In the genomic region with DNA sequence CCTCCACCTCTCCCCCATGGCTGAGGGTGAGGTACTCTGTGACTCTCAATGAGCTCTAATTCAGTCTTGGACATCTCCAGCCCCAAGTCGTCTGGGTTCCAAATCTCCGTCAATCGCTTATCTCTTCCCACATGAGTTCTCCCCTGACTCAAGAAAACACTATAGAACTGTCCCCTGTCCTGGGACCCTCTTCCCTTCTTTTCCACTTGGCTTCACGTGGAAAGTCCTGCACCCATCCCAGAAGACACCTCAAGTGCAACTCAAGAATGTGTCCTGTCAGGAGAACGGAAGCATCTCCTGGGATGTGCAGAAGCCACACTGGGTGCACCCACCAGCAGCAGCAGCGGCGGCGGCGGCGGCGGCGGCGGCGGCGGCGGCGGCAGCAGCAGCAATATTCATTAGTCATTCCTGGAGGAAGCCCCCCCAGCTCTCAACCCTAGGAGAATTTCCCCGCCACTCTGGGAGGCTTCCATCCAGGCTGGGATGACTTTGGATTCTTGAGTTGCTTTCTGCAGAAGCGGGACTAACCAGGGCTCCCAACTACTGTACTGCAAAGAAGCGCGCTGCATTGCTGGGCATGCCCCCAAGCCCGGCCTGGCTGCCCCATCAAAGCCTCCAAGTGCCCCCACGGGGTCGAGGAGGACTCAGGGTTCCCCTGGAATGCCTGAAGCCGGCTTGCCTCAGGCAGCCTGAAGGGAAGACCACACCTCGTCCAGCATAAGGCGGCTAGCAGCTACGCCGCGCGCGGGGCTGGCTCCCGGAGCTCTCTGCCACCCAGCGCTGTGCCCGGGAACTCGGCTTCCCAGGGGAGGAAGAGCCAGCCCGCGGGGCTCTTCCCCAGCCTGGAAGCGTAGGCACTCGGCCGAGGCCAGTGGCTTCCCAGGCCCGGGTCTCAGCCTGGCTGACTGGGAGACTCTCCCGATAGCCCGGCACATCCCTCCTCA, we compare ENCODE assay signal across 8 cellular contexts. TPM values are rescaled to one million over a fixed set of nuclear protein-coding genes. Genes with fewer than 3 reads are reported as not detected.
A peak's percentile ranks its signal among the peaks of the same experiment; 100 is the strongest.
DNase-seq lines count a peak whose midpoint lies in the region; ATAC-seq and TF ChIP-seq lines count a peak whose summit lies in the region.
"Had no signal": no experiment of that assay in that cellular context is flagged by ENCODE, and none has a peak within 500 bp of the region (broad histone marks: within the 10 kb centered on the region; RNA-seq: fewer than 3 reads in every experiment).

No MANE protein-coding gene starts in this region.

- H3K27me3 Mint-ChIP-seq in H9 (ENCODE audit: low read depth) = peaks cover 87% of the 10 kb centered on the region
- peaks cover 85% of the 10 kb centered on the region for H3K27me3 Mint-ChIP-seq in stimulated activated naive CD8-positive, alpha-beta T cell treated with anti-CD3 and anti-CD28 coated beads, Interleukin-15, amount 100 ng/mL, for 72 hours
- peaks cover 48 to 49% of the 10 kb centered on the region in 2 donors for H3K27me3 Mint-ChIP-seq in CD4-positive, alpha-beta memory T cell

- no peaks in the 10 kb centered on the region for H3K4me1 ChIP-seq in H9 (ENCODE audit: insufficient read depth, low read length)
- H3K4me1 ChIP-seq in ascending aorta = peaks cover 9% of the 10 kb centered on the region in 2 donors
- H3K4me1 ChIP-seq in CD4-positive, alpha-beta memory T cell (ENCODE audit: insufficient read depth, low read length) = no peaks in the 10 kb centered on the region

- no peaks in the 10 kb centered on the region; a peak in 1 of 5 replicates for H3K9me3 Mint-ChIP-seq in H9
- no peaks in the 10 kb centered on the region for H3K9me3 Mint-ChIP-seq in stimulated activated naive CD8-positive, alpha-beta T cell treated with anti-CD3 and anti-CD28 coated beads, Interleukin-15, amount 100 ng/mL, for 72 hours
- H3K9me3 Mint-ChIP-seq in CD4-positive, alpha-beta memory T cell = peaks cover 0 to 4% (median 0%) of the 10 kb centered on the region in 8 donors

- no peaks in the 10 kb centered on the region; a peak in 1 of 7 replicates for H3K36me3 Mint-ChIP-seq in H9 (ENCODE audit: insufficient read depth in 1 of 3, low read depth in 3 of 3)
- H3K36me3 Mint-ChIP-seq in CD4-positive, alpha-beta memory T cell = no peaks in the 10 kb centered on the region

- H3K79me2 ChIP-seq in H9 (ENCODE audit: insufficient read depth, low read length) = no peaks in the 10 kb centered on the region

- H2AK5ac ChIP-seq in H9 (ENCODE audit: insufficient read length, low read length) = no peak overlapping the region

- H2AFZ ChIP-seq in H9 (ENCODE audit: low read length) = no peak overlapping the region

- H2BK12ac ChIP-seq in H9 (ENCODE audit: insufficient read length, low read depth, low read length) = no peak overlapping the region

- H3K4me1 Mint-ChIP-seq in H9 = peaks cover 16 to 27% of the 10 kb centered on the region in 2 experiments
- peaks cover 18% of the 10 kb centered on the region for H3K4me1 Mint-ChIP-seq in stimulated activated naive CD8-positive, alpha-beta T cell treated with anti-CD3 and anti-CD28 coated beads, Interleukin-15, amount 100 ng/mL, for 72 hours
- peaks cover 2 to 20% (median 7%) of the 10 kb centered on the region in 4 donors for H3K4me1 Mint-ChIP-seq in CD4-positive, alpha-beta memory T cell

- no peaks in the 10 kb centered on the region for H3K79me1 ChIP-seq in H9 (ENCODE audit: insufficient read depth, low read depth, low read length, poor library complexity, severe bottlenecking)

- no peak overlapping the region for H3K14ac ChIP-seq in H9 (ENCODE audit: insufficient read depth, low read length)

- H4K8ac ChIP-seq in H9 (replicated peaks; ENCODE audit: insufficient read length, low read depth, low read length) = no peak overlapping the region

- no peaks in the 10 kb centered on the region for H3K9me3 ChIP-seq in H9 (ENCODE audit: control insufficient read depth, low read depth, low read length)
- no peaks in the 10 kb centered on the region for H3K9me3 ChIP-seq in ascending aorta
- H3K9me3 ChIP-seq in CD4-positive, alpha-beta memory T cell (ENCODE audit: control insufficient read depth in 1 of 2, low read length in 2 of 2) = no peaks in the 10 kb centered on the region

- H3K27ac Mint-ChIP-seq in H9 = no peak overlapping the region
- H3K27ac Mint-ChIP-seq in stimulated activated naive CD8-positive, alpha-beta T cell treated with anti-CD3 and anti-CD28 coated beads, Interleukin-15, amount 100 ng/mL, for 72 hours = no peak overlapping the region
- no peak overlapping the region for H3K27ac Mint-ChIP-seq in CD4-positive, alpha-beta memory T cell

- H3K23ac ChIP-seq in H9 (ENCODE audit: insufficient read length, low read depth, low read length) = no peak overlapping the region

- H4K5ac ChIP-seq in H9 (ENCODE audit: insufficient read length, low read depth, low read length) = no peak overlapping the region

- H4K91ac ChIP-seq in H9 (ENCODE audit: insufficient read length, low read depth, low read length) = no peak overlapping the region

- H3K23me2 ChIP-seq in H9 (ENCODE audit: insufficient read length, low read depth, low read length, poor library complexity, severe bottlenecking) = peaks cover 12% of the 10 kb centered on the region

- WGBS in H9 (ENCODE audit: extremely low coverage, insufficient read length, low lambda C conversion rate) = no CpG with 5 or more reads among the region's 44 CpGs

- DNase-seq in H9 (no peak), ascending aorta (ENCODE audit: low spot score in 2 of 2) (no peak), iPS-NIHi7 (ENCODE audit: extremely low spot score) (peak; percentile 56), NCI-H2171 (lab: John Stamatoyannopoulos, UW) (no peak)
- no peak for DNase-seq in stimulated activated naive CD8-positive, alpha-beta T cell treated with anti-CD3 and anti-CD28 coated beads, Interleukin-15, amount 100 ng/mL, for 72 hours
- no peak for DNase-seq in activated CD8-positive, alpha-beta memory T cell treated with anti-CD3 and anti-CD28 coated beads, Interleukin-2, amount 50 U/mL, for 4 hours
- DNase-seq in CD4-positive, alpha-beta memory T cell = no peak

- H2BK5ac ChIP-seq in H9 (ENCODE audit: insufficient read length, low read length) = no peak overlapping the region

- CTCF ChIA-PET in CD4-positive, alpha-beta memory T cell (lab: Charles Lee; ENCODE audit: partially characterized antibody) = interaction anchor here (1.7 to 3.7 kb wide), 4 partner anchors 12 to 25 kb away, joined by 5 to 34 read pairs (median 16); no protein-coding TSS in a partner anchor

- no peaks in the 10 kb centered on the region for H3K36me3 ChIP-seq in ascending aorta
- no peaks in the 10 kb centered on the region for H3K36me3 ChIP-seq in CD4-positive, alpha-beta memory T cell (ENCODE audit: insufficient read depth, low read length)

- H3K4me3 ChIP-seq in ascending aorta = peak overlapping the region; percentile 43 to 71
- H3K4me3 ChIP-seq in CD4-positive, alpha-beta memory T cell (ENCODE audit: low read length in 2 of 2) = no peak overlapping the region

- no peak overlapping the region for H2BK15ac ChIP-seq in H9 (ENCODE audit: low read depth, low read length)

- intact Hi-C loops in ascending aorta (cut with DNase I) = no loop called here
- intact Hi-C loops in CD4-positive, alpha-beta memory T cell (cut with micrococcal nuclease) = no loop called here

- H3K56ac ChIP-seq in H9 (ENCODE audit: insufficient read length, low read depth, low read length) = no peak overlapping the region

- H3K4me2 ChIP-seq in H9 (ENCODE audit: insufficient read depth, insufficient read length, low read length) = peak overlapping the region; percentile 60

- peak overlapping the region; percentile 51 to 83 for H3K4me3 Mint-ChIP-seq in H9
- H3K4me3 Mint-ChIP-seq in stimulated activated naive CD8-positive, alpha-beta T cell treated with anti-CD3 and anti-CD28 coated beads, Interleukin-15, amount 100 ng/mL, for 72 hours = peak overlapping the region; percentile 22 to 31
- H3K4me3 Mint-ChIP-seq in CD4-positive, alpha-beta memory T cell = peak overlapping the region in 4 of 8 donors; percentile 29 to 82 (median 70)

- H4K20me1 ChIP-seq in H9 (ENCODE audit: control insufficient read depth, insufficient read depth, insufficient read length) = no peaks in the 10 kb centered on the region

- H3K27me3 ChIP-seq in H9 (ENCODE audit: insufficient read depth, low read length) = peaks cover 44% of the 10 kb centered on the region
- H3K27me3 ChIP-seq in ascending aorta = peaks cover 11% of the 10 kb centered on the region
- peaks cover 13% of the 10 kb centered on the region for H3K27me3 ChIP-seq in CD4-positive, alpha-beta memory T cell (ENCODE audit: insufficient read depth, low read length)

- no peak overlapping the region for H3K4ac ChIP-seq in H9 (ENCODE audit: low read depth, low read length)

- no peak overlapping the region for H2BK120ac ChIP-seq in H9 (ENCODE audit: low read depth, low read length, poor library complexity, severe bottlenecking)

- H3K18ac ChIP-seq in H9 (ENCODE audit: insufficient read length, low read depth, low read length) = no peak overlapping the region

- no peak for ATAC-seq in stimulated activated naive CD8-positive, alpha-beta T cell treated with anti-CD3 and anti-CD28 coated beads, Interleukin-15, amount 100 ng/mL, for 72 hours
- ATAC-seq: activated CD4-positive, CD25-positive, alpha-beta regulatory T cell treated with anti-CD3 and anti-CD28 coated beads, Interleukin-2, amount 50 U/mL, for 24 hours had no signal

- H3K27ac ChIP-seq in H9 (ENCODE audit: insufficient read length, low read depth, low read length) (no peak overlapping the region), ascending aorta (no peak overlapping the region)
- no peak overlapping the region for H3K27ac ChIP-seq in CD4-positive, alpha-beta memory T cell (ENCODE audit: low read depth, low read length)

- POLR2A ChIA-PET in CD4-positive, alpha-beta memory T cell (lab: Charles Lee; ENCODE audit: partially characterized antibody) = no interaction called here

- TF ChIP-seq CTCF in H9 (conservative IDR thresholded peaks at IDR 0.05) (no peak), ascending aorta (IDR thresholded peaks at IDR 0.05) (no peak)

- H3T11ph ChIP-seq in H9 (ENCODE audit: low read length) = no peak overlapping the region

- H2BK20ac ChIP-seq in H9 (ENCODE audit: low read depth, low read length, poor library complexity, severe bottlenecking) = no peak overlapping the region

- no peak overlapping the region for H3K9ac ChIP-seq in H9 (ENCODE audit: extremely low read depth, insufficient read length, low read length)

RNA-seq across cellular contexts. Expression of gene CRTAC1, which starts 1.0 kb away (rescaled TPM):
- 0.46 and 0.48 TPM in 2 replicates for total RNA-seq in H9 (2021)
- 25.2 TPM for total RNA-seq in ascending aorta
- not detected for total RNA-seq in CD4-positive, alpha-beta memory T cell
- not detected for polyA plus RNA-seq in CD4-positive, alpha-beta memory T cell

Comparison
In these comparisons a context has a peak if more than half of its experiments do, and no peak if none do; other contexts are left out.
1. H3K4me3 ChIP-seq: peak in ascending aorta (2 of 2); none in CD4-positive, alpha-beta memory T cell (0 of 2).
2. RNA of gene CRTAC1, which starts 1.0 kb away (total RNA-seq): 25.2 TPM in ascending aorta (single experiment); 0.46 to 0.48 TPM in H9 and not detected in CD4-positive, alpha-beta memory T cell; every median in the first group is over 10 times any median in the second.